Comparison of ENCODE assay signal across 2 cellular contexts in the genomic region with DNA sequence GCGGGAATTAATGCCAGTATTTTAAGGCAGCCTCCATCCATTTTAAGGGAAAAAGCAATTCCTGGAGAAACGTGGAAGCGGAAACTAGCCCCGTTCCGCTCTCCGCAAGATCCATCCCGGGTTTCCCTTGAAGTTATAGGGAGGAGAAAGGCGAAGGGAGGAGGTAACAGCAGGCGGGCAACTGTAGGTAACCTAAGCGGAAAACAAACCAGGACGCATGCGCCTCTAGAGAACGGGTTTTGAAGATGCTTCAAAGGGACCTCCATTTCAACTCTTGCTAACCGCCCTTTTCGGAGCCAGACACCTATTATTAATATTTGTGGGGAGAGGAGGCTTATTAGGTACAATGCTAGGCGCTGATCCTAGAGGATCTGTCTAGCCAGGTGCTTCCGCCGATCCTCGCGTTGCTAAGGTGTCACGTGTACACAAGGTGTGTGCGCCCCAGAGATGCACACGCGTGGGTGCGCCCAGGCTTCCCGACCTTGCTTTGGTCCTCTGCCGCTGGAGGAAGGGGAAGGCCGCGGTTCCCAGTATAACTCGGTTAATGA.
TF ChIP-seq lines count a peak whose summit lies in the region.

No MANE protein-coding gene starts in this region.

TF ChIP-seq in HCT116, 20 proteins besides CTCF, POLR2A, EP300 and RAD21:
- TF ChIP-seq, protein P1, sequence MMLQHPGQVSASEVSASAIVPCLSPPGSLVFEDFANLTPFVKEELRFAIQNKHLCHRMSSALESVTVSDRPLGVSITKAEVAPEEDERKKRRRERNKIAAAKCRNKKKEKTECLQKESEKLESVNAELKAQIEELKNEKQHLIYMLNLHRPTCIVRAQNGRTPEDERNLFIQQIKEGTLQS (IDR thresholded peaks at IDR 0.05) = no peak
- TF ChIP-seq TCF7L2 (IDR thresholded peaks at IDR 0.05; ENCODE audit: borderline replicate concordance, extremely low read depth, insufficient read depth, insufficient read length) (no peak), POLR2AphosphoS5 (IDR thresholded peaks at IDR 0.05; ENCODE audit: low read depth, low read length) (no peak), EZH2 (IDR thresholded peaks at IDR 0.05) (no peak), SRF (IDR thresholded peaks at IDR 0.05; ENCODE audit: low read depth) (no peak), EGR1 (IDR thresholded peaks at IDR 0.05; ENCODE audit: low read depth) (no peak), YY1 (IDR thresholded peaks at IDR 0.05; ENCODE audit: extremely low read depth, insufficient replicate concordance, low read depth, low read length) (peak; percentile 48), ELF1 (IDR thresholded peaks at IDR 0.05; ENCODE audit: borderline replicate concordance, low read depth) (no peak), CBX3 (IDR thresholded peaks at IDR 0.05; ENCODE audit: low read depth) (peak; percentile 66; the same call in 1 of the 2 replicates), CEBPB (IDR thresholded peaks at IDR 0.05; ENCODE audit: low read depth) (no peak), ZFX (IDR thresholded peaks at IDR 0.05) (no peak), SP1 (IDR thresholded peaks at IDR 0.05; ENCODE audit: low read depth) (peak; percentile 90), FOSL1 (IDR thresholded peaks at IDR 0.05; ENCODE audit: low read depth) (no peak), SIN3A (IDR thresholded peaks at IDR 0.05; ENCODE audit: low read depth) (no peak; the same call in 1 of the 2 replicates), JUND (IDR thresholded peaks at IDR 0.05) (peak; percentile 68), ZNF274 (IDR thresholded peaks at IDR 0.05; ENCODE audit: low read depth, low read length) (no peak), EZH2phosphoT487 (IDR thresholded peaks at IDR 0.05; ENCODE audit: borderline replicate concordance) (no peak)
- TF ChIP-seq, protein P2, sequence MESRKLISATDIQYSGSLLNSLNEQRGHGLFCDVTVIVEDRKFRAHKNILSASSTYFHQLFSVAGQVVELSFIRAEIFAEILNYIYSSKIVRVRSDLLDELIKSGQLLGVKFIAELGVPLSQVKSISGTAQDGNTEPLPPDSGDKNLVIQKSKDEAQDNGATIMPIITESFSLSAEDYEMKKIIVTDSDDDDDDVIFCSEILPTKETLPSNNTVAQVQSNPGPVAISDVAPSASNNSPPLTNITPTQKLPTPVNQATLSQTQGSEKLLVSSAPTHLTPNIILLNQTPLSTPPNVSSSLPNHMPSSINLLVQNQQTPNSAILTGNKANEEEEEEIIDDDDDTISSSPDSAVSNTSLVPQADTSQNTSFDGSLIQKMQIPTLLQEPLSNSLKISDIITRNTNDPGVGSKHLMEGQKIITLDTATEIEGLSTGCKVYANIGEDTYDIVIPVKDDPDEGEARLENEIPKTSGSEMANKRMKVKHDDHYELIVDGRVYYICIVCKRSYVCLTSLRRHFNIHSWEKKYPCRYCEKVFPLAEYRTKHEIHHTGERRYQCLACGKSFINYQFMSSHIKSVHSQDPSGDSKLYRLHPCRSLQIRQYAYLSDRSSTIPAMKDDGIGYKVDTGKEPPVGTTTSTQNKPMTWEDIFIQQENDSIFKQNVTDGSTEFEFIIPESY (IDR thresholded peaks at IDR 0.05; ENCODE audit: extremely low read depth, insufficient replicate concordance, low read length) = no peak
- TF ChIP-seq, protein P3, sequence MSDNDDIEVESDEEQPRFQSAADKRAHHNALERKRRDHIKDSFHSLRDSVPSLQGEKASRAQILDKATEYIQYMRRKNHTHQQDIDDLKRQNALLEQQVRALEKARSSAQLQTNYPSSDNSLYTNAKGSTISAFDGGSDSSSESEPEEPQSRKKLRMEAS (IDR thresholded peaks at IDR 0.05) = peak; percentile 57
- TF ChIP-seq, protein P4, sequence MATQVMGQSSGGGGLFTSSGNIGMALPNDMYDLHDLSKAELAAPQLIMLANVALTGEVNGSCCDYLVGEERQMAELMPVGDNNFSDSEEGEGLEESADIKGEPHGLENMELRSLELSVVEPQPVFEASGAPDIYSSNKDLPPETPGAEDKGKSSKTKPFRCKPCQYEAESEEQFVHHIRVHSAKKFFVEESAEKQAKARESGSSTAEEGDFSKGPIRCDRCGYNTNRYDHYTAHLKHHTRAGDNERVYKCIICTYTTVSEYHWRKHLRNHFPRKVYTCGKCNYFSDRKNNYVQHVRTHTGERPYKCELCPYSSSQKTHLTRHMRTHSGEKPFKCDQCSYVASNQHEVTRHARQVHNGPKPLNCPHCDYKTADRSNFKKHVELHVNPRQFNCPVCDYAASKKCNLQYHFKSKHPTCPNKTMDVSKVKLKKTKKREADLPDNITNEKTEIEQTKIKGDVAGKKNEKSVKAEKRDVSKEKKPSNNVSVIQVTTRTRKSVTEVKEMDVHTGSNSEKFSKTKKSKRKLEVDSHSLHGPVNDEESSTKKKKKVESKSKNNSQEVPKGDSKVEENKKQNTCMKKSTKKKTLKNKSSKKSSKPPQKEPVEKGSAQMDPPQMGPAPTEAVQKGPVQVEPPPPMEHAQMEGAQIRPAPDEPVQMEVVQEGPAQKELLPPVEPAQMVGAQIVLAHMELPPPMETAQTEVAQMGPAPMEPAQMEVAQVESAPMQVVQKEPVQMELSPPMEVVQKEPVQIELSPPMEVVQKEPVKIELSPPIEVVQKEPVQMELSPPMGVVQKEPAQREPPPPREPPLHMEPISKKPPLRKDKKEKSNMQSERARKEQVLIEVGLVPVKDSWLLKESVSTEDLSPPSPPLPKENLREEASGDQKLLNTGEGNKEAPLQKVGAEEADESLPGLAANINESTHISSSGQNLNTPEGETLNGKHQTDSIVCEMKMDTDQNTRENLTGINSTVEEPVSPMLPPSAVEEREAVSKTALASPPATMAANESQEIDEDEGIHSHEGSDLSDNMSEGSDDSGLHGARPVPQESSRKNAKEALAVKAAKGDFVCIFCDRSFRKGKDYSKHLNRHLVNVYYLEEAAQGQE (IDR thresholded peaks at IDR 0.05; ENCODE audit: low read depth) = no peak
TF ChIP-seq in HCT116: peak in this region for 5.

TF ChIP-seq in H1, 55 proteins besides CTCF, POLR2A, EP300 and RAD21 (continues in another document):
- TF ChIP-seq NRF1 (IDR thresholded peaks at IDR 0.05; ENCODE audit: low read depth, low read length) (peak; percentile 53), RXRA (IDR thresholded peaks at IDR 0.05; ENCODE audit: insufficient read depth, low read depth, low read length) (0 out of 2 replicates have a peak, but pooled peaks have one; percentile 31), CREB1 (IDR thresholded peaks at IDR 0.05) (peak; percentile 59), KDM4A (IDR thresholded peaks at IDR 0.05; ENCODE audit: low read depth, low read length, severe bottlenecking) (no peak), TCF12 (IDR thresholded peaks at IDR 0.05; ENCODE audit: low read depth, low read length) (peak; percentile 93; the same call in 1 of the 2 replicates), MAFK (IDR thresholded peaks at IDR 0.05; ENCODE audit: low read depth, low read length) (no peak), CHD1 (IDR thresholded peaks at IDR 0.05; ENCODE audit: low read depth, low read length) (no peak), BCL11A (IDR thresholded peaks at IDR 0.05; ENCODE audit: low read depth in 2 of 2, low read length in 2 of 2) (peak in 1 of 2 experiments; percentile 49), EZH2 (IDR thresholded peaks at IDR 0.05; ENCODE audit: low read depth, low read length, severe bottlenecking) (no peak), TAF1 (IDR thresholded peaks at IDR 0.05; ENCODE audit: low read depth, low read length) (no peak), SUZ12 (IDR thresholded peaks at IDR 0.05; ENCODE audit: low read length) (no peak), GTF2F1 (IDR thresholded peaks at IDR 0.05; ENCODE audit: borderline replicate concordance, low read depth, low read length) (no peak), BRCA1 (IDR thresholded peaks at IDR 0.05; ENCODE audit: low read depth, low read length) (no peak), JUN (IDR thresholded peaks at IDR 0.05; ENCODE audit: low read depth, low read length) (no peak), ASH2L (IDR thresholded peaks at IDR 0.05; ENCODE audit: low read length) (no peak), JUND (IDR thresholded peaks at IDR 0.05; ENCODE audit: low read length) (no peak), GABPA (IDR thresholded peaks at IDR 0.05; ENCODE audit: borderline replicate concordance, insufficient read depth, low read length) (peak; percentile 56; the same call in 1 of the 2 replicates), KDM1A (IDR thresholded peaks at IDR 0.05; ENCODE audit: borderline replicate concordance, low read length) (no peak), SP4 (IDR thresholded peaks at IDR 0.05; ENCODE audit: low read length) (no peak), CBX5 (IDR thresholded peaks at IDR 0.05; ENCODE audit: low read depth, low read length) (no peak), YY1 (IDR thresholded peaks at IDR 0.05; ENCODE audit: low read depth, low read length) (peak; percentile 88), NANOG (IDR thresholded peaks at IDR 0.05; ENCODE audit: insufficient read depth, low read depth, low read length, poor library complexity, severe bottlenecking) (peak; percentile 49), SRF (IDR thresholded peaks at IDR 0.05; ENCODE audit: low read depth, low read length) (no peak), CHD2 (IDR thresholded peaks at IDR 0.05; ENCODE audit: low read length) (no peak), TAF7 (optimal IDR thresholded peaks at IDR 0.05; ENCODE audit: borderline replicate concordance, low read depth, low read length) (peak; percentile 17), KDM5A (IDR thresholded peaks at IDR 0.05; ENCODE audit: low read length) (no peak), PHF8 (conservative IDR thresholded peaks at IDR 0.05; ENCODE audit: low read depth, low read length) (no peak), SP2 (IDR thresholded peaks at IDR 0.05; ENCODE audit: low read length) (no peak)
- TF ChIP-seq, protein P5, sequence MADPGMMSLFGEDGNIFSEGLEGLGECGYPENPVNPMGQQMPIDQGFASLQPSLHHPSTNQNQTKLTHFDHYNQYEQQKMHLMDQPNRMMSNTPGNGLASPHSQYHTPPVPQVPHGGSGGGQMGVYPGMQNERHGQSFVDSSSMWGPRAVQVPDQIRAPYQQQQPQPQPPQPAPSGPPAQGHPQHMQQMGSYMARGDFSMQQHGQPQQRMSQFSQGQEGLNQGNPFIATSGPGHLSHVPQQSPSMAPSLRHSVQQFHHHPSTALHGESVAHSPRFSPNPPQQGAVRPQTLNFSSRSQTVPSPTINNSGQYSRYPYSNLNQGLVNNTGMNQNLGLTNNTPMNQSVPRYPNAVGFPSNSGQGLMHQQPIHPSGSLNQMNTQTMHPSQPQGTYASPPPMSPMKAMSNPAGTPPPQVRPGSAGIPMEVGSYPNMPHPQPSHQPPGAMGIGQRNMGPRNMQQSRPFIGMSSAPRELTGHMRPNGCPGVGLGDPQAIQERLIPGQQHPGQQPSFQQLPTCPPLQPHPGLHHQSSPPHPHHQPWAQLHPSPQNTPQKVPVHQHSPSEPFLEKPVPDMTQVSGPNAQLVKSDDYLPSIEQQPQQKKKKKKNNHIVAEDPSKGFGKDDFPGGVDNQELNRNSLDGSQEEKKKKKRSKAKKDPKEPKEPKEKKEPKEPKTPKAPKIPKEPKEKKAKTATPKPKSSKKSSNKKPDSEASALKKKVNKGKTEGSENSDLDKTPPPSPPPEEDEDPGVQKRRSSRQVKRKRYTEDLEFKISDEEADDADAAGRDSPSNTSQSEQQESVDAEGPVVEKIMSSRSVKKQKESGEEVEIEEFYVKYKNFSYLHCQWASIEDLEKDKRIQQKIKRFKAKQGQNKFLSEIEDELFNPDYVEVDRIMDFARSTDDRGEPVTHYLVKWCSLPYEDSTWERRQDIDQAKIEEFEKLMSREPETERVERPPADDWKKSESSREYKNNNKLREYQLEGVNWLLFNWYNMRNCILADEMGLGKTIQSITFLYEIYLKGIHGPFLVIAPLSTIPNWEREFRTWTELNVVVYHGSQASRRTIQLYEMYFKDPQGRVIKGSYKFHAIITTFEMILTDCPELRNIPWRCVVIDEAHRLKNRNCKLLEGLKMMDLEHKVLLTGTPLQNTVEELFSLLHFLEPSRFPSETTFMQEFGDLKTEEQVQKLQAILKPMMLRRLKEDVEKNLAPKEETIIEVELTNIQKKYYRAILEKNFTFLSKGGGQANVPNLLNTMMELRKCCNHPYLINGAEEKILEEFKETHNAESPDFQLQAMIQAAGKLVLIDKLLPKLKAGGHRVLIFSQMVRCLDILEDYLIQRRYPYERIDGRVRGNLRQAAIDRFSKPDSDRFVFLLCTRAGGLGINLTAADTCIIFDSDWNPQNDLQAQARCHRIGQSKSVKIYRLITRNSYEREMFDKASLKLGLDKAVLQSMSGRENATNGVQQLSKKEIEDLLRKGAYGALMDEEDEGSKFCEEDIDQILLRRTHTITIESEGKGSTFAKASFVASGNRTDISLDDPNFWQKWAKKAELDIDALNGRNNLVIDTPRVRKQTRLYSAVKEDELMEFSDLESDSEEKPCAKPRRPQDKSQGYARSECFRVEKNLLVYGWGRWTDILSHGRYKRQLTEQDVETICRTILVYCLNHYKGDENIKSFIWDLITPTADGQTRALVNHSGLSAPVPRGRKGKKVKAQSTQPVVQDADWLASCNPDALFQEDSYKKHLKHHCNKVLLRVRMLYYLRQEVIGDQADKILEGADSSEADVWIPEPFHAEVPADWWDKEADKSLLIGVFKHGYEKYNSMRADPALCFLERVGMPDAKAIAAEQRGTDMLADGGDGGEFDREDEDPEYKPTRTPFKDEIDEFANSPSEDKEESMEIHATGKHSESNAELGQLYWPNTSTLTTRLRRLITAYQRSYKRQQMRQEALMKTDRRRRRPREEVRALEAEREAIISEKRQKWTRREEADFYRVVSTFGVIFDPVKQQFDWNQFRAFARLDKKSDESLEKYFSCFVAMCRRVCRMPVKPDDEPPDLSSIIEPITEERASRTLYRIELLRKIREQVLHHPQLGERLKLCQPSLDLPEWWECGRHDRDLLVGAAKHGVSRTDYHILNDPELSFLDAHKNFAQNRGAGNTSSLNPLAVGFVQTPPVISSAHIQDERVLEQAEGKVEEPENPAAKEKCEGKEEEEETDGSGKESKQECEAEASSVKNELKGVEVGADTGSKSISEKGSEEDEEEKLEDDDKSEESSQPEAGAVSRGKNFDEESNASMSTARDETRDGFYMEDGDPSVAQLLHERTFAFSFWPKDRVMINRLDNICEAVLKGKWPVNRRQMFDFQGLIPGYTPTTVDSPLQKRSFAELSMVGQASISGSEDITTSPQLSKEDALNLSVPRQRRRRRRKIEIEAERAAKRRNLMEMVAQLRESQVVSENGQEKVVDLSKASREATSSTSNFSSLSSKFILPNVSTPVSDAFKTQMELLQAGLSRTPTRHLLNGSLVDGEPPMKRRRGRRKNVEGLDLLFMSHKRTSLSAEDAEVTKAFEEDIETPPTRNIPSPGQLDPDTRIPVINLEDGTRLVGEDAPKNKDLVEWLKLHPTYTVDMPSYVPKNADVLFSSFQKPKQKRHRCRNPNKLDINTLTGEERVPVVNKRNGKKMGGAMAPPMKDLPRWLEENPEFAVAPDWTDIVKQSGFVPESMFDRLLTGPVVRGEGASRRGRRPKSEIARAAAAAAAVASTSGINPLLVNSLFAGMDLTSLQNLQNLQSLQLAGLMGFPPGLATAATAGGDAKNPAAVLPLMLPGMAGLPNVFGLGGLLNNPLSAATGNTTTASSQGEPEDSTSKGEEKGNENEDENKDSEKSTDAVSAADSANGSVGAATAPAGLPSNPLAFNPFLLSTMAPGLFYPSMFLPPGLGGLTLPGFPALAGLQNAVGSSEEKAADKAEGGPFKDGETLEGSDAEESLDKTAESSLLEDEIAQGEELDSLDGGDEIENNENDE (IDR thresholded peaks at IDR 0.05; ENCODE audit: insufficient replicate concordance, low read length) = no peak
- TF ChIP-seq, protein P3 (IDR thresholded peaks at IDR 0.05) = peak; percentile 79
- TF ChIP-seq, protein P6, sequence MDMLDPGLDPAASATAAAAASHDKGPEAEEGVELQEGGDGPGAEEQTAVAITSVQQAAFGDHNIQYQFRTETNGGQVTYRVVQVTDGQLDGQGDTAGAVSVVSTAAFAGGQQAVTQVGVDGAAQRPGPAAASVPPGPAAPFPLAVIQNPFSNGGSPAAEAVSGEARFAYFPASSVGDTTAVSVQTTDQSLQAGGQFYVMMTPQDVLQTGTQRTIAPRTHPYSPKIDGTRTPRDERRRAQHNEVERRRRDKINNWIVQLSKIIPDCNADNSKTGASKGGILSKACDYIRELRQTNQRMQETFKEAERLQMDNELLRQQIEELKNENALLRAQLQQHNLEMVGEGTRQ (IDR thresholded peaks at IDR 0.05; ENCODE audit: low read length) = no peak; the same call in 1 of the 2 replicates
